In genomic region chr19:48183356-48183755, GRCh38 we compare ENCODE assay signal across 23 cellular contexts.
"Had no signal": no experiment of that assay in that cellular context is flagged by ENCODE, and none has a peak within 500 bp of the region (broad histone marks: within the 10 kb centered on the region; RNA-seq: fewer than 3 reads in every experiment).

No MANE protein-coding gene starts in this region.

- H3K4me1 Mint-ChIP-seq: neural progenitor cell had no signal

- H3K27ac ChIP-seq: heart left ventricle, neural progenitor cell, ovary, right atrium auricular region, sigmoid colon, skin epidermis, stomach, thoracic aorta, transverse colon had no signal

- DNase-seq: dermis blood vessel endothelial cell; effector CD4-positive, alpha-beta T cell; foreskin melanocyte; hippocampal formation; left colon; left ventricle myocardium superior; mesenchymal stem cell; midbrain; nucleus accumbens; ovary; sigmoid colon; stimulated activated CD4-positive, alpha-beta T cell treated with anti-CD3 and anti-CD28 coated beads, Interleukin-12 subunit alpha, Interleukin-12 subunit beta, amount 100 ng/mL, for 4 hours; stimulated activated naive CD4-positive, alpha-beta T cell; stomach; substantia nigra; transverse colon had no signal

- H3K27me3 ChIP-seq: heart left ventricle, neural progenitor cell, ovary, right atrium auricular region, sigmoid colon, stomach, transverse colon had no signal

- H3K9me3 ChIP-seq: ovary had no signal

- H3K36me3 ChIP-seq: ovary, right atrium auricular region had no signal

- H3K27ac Mint-ChIP-seq: natural killer cell treated with Interleukin-12 subunit alpha and Interleukin-12 subunit beta and Interleukin-15 and Interleukin-18, amount 100 ng/mL, for 72 hours; neural progenitor cell had no signal

- H3K4me1 ChIP-seq: heart left ventricle, neural progenitor cell, right atrium auricular region, sigmoid colon, stomach, transverse colon had no signal

- ATAC-seq: heart left ventricle; left colon; left ventricle myocardium superior; natural killer cell treated with Interleukin-12 subunit alpha and Interleukin-12 subunit beta and Interleukin-15 and Interleukin-18, amount 100 ng/mL, for 72 hours had no signal

- H3K9me3 Mint-ChIP-seq: natural killer cell treated with Interleukin-12 subunit alpha and Interleukin-12 subunit beta and Interleukin-15 and Interleukin-18, amount 100 ng/mL, for 72 hours had no signal

- H3K4me3 Mint-ChIP-seq: natural killer cell treated with Interleukin-12 subunit alpha and Interleukin-12 subunit beta and Interleukin-15 and Interleukin-18, amount 100 ng/mL, for 72 hours; neural progenitor cell had no signal

- H3K9ac ChIP-seq: neural progenitor cell had no signal

- H3K27me3 Mint-ChIP-seq: natural killer cell treated with Interleukin-12 subunit alpha and Interleukin-12 subunit beta and Interleukin-15 and Interleukin-18, amount 100 ng/mL, for 72 hours had no signal

- H3K4me3 ChIP-seq: heart left ventricle, lung, neural progenitor cell, ovary, right atrium auricular region, sigmoid colon, skin epidermis, stomach, thoracic aorta, transverse colon had no signal

- H3K4me2 ChIP-seq: neural progenitor cell had no signal

- H2AFZ ChIP-seq: neural progenitor cell had no signal
